In the genomic region with DNA sequence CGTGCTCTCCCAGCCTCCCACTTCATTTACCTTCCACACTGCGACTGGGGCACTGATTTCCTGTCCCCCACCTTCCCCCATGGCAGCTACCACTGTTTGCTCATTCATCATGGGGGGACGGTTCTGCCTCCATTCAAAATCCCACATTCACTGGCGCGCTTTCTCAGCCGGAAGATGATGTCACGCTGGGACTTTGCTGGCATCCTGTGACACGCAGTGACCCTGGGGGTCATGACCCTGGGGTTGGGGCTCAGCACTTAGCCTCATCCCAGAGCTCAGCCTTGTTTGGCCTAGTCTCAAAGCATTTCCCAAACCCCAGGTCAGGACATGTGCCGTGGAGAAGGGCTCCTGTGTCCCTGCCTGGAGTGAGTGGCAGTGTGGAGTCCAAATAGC, we compare ENCODE assay signal across 17 cellular contexts. TPM values are rescaled to one million over a fixed set of nuclear protein-coding genes. Genes with fewer than 3 reads are reported as not detected.
DNase-seq lines count a peak whose midpoint lies in the region; ATAC-seq and TF ChIP-seq lines count a peak whose summit lies in the region.
"Had no signal": no experiment of that assay in that cellular context is flagged by ENCODE, and none has a peak within 500 bp of the region (broad histone marks: within the 10 kb centered on the region; RNA-seq: fewer than 3 reads in every experiment).

No MANE protein-coding gene starts in this region.

- no peak overlapping the region for H3K4ac ChIP-seq in neuronal stem cell (ENCODE audit: low read length)

- H2BK5ac ChIP-seq in neuronal stem cell (ENCODE audit: low read length) = no peak overlapping the region

- H3K27ac ChIP-seq in neuronal stem cell (replicated peaks; ENCODE audit: low read length) = no peak overlapping the region
- H3K27ac ChIP-seq: HL-60 had no signal

- H3K36me3 ChIP-seq in neuronal stem cell (replicated peaks in 1 of 2; ENCODE audit: control insufficient read depth in 2 of 2, insufficient read depth in 2 of 2, low read length in 2 of 2) = no peaks in the 10 kb centered on the region

- no peaks in the 10 kb centered on the region for H3K9me3 ChIP-seq in neuronal stem cell (replicated peaks in 1 of 2; ENCODE audit: control insufficient read depth in 2 of 2, insufficient read depth in 1 of 2, low read depth in 1 of 2, low read length in 2 of 2)

- no peak for TF ChIP-seq CTCF in natural killer cell (IDR thresholded peaks at IDR 0.05)

- H3K79me1 ChIP-seq in neuronal stem cell (ENCODE audit: low read depth, low read length) = no peaks in the 10 kb centered on the region

- intact Hi-C loops in natural killer cell (cut with micrococcal nuclease) = no loop called here

- H3K23ac ChIP-seq in neuronal stem cell (ENCODE audit: low read depth, low read length, poor library complexity) = peak overlapping the region; percentile 23

- no peak overlapping the region for H2AK5ac ChIP-seq in neuronal stem cell (ENCODE audit: low read depth, low read length)

- no peak overlapping the region for H2BK15ac ChIP-seq in neuronal stem cell (ENCODE audit: low read length)

- H3K4me2 ChIP-seq in neuronal stem cell (ENCODE audit: insufficient read depth, low read length, poor library complexity, severe bottlenecking) = no peak overlapping the region

- no peaks in the 10 kb centered on the region for H3K27me3 Mint-ChIP-seq in central memory CD8-positive, alpha-beta T cell
- no peaks in the 10 kb centered on the region for H3K27me3 Mint-ChIP-seq in natural killer cell (ENCODE audit: low read depth in 2 of 2)
- H3K27me3 Mint-ChIP-seq: CD4-positive, alpha-beta T cell had no signal

- peaks cover 29% of the 10 kb centered on the region for H3K4me1 Mint-ChIP-seq in central memory CD8-positive, alpha-beta T cell
- H3K4me1 Mint-ChIP-seq in natural killer cell = peaks cover 27 to 48% of the 10 kb centered on the region in 2 donors

- H3K4me3 ChIP-seq in neuronal stem cell (ENCODE audit: low read length in 2 of 2) = no peak overlapping the region

- H4K91ac ChIP-seq in neuronal stem cell (ENCODE audit: low read depth, low read length, poor library complexity) = no peak overlapping the region

- H3K14ac ChIP-seq in neuronal stem cell (ENCODE audit: low read length) = no peak overlapping the region

- peak; percentile 1 for TF ChIP-seq POLR2A in GM15510 (IDR thresholded peaks at IDR 0.05; ENCODE audit: borderline replicate concordance, extremely low read depth, insufficient read length)

- H3K4me1 ChIP-seq in neuronal stem cell (ENCODE audit: control insufficient read depth in 2 of 2, insufficient read depth in 1 of 2, low read depth in 1 of 2, low read length in 2 of 2) = peaks cover 10 to 12% of the 10 kb centered on the region in 2 donors

- peaks cover 18% of the 10 kb centered on the region for H3K36me3 Mint-ChIP-seq in central memory CD8-positive, alpha-beta T cell (ENCODE audit: insufficient read depth)
- H3K36me3 Mint-ChIP-seq in natural killer cell = no peaks in the 10 kb centered on the region

- no CpG with 5 or more reads among the region's 9 CpGs for WGBS in neuronal stem cell (ENCODE audit: extremely low coverage in 2 of 2, insufficient read length in 2 of 2, insufficient replicate concordance in 1 of 2), 2 donors

- no peak overlapping the region for H2BK12ac ChIP-seq in neuronal stem cell (ENCODE audit: low read length)

- H2AFZ ChIP-seq in neuronal stem cell (ENCODE audit: low read length) = peak overlapping the region; percentile 61

- ATAC-seq in central memory CD8-positive, alpha-beta T cell (replicated peaks; ENCODE audit: extremely low read depth, poor library complexity, severe bottlenecking) = no peak
- ATAC-seq in natural killer cell = no peak
- ATAC-seq: HCT116 had no signal

- peak overlapping the region; percentile 55 for H3K18ac ChIP-seq in neuronal stem cell (ENCODE audit: low read length)

- peaks cover 0 to 7% (median 0%) of the 10 kb centered on the region in 3 experiments for H3K27me3 ChIP-seq in neuronal stem cell (ENCODE audit: control insufficient read depth in 3 of 3, insufficient read depth in 3 of 3, low read depth in 1 of 3, low read length in 3 of 3)

- DNase-seq in central memory CD8-positive, alpha-beta T cell (ENCODE audit: low spot score in 2 of 2) = no peak
- DNase-seq in natural killer cell = no peak
- no peak for DNase-seq in neuronal stem cell (ENCODE audit: low spot score)
- DNase-seq in DMS79 treated with DMSO at 0.1 percent for 48 hours (lab: John Stamatoyannopoulos, UW) = no peak
- no peak for DNase-seq in SHP77 treated with DMSO at 0.1 percent for 48 hours (lab: John Stamatoyannopoulos, UW)
- no peak for DNase-seq in stimulated activated naive CD4-positive, alpha-beta T cell (lab: John Stamatoyannopoulos, UW)
- DNase-seq in foreskin melanocyte = no peak
- DNase-seq: ACHN; C1 segment of cervical spinal cord; Calu3; CD4-positive, alpha-beta T cell; DMS153; DND-41; GDM1 had no signal

- no peak overlapping the region for H2BK120ac ChIP-seq in neuronal stem cell (ENCODE audit: low read depth, low read length)

- no peak overlapping the region for H3K4me3 Mint-ChIP-seq in central memory CD8-positive, alpha-beta T cell
- no peak overlapping the region for H3K4me3 Mint-ChIP-seq in natural killer cell
- H3K4me3 Mint-ChIP-seq: CD4-positive, alpha-beta T cell had no signal

- no peak overlapping the region for H4K8ac ChIP-seq in neuronal stem cell (ENCODE audit: low read depth, low read length)

- peak overlapping the region; percentile 80 for H3K27ac Mint-ChIP-seq in central memory CD8-positive, alpha-beta T cell (ENCODE audit: low read depth)
- H3K27ac Mint-ChIP-seq in natural killer cell = peak overlapping the region; percentile 46 to 74

- H3K9me3 Mint-ChIP-seq in central memory CD8-positive, alpha-beta T cell = no peaks in the 10 kb centered on the region
- no peaks in the 10 kb centered on the region for H3K9me3 Mint-ChIP-seq in natural killer cell
- H3K9me3 Mint-ChIP-seq: CD4-positive, alpha-beta T cell had no signal

- no peak overlapping the region for H3K9ac ChIP-seq in neuronal stem cell (ENCODE audit: low read depth, low read length, poor library complexity)

RNA-seq across cellular contexts. Expression of gene KCNAB2, which starts 0.6 kb away (rescaled TPM):
- total RNA-seq in natural killer cell = 100 to 1,000 TPM; 387 to 749 (median 430) TPM
- 5.4 TPM for polyA plus RNA-seq in neuronal stem cell (2013, experiment 1 of 2)
- polyA plus RNA-seq in neuronal stem cell (2013, experiment 2 of 2) = 6.0 TPM

RNA-seq across cellular contexts. Expression of gene NPHP4, which starts 52.9 kb away (rescaled TPM):
- total RNA-seq in natural killer cell = 10 to 100 TPM in 2 of 3 donors, 1 to 10 TPM in 1; 6.3 to 14.7 (median 10.1) TPM
- 9.7 TPM for polyA plus RNA-seq in neuronal stem cell (2013, experiment 1 of 2)
- 9.5 TPM for polyA plus RNA-seq in neuronal stem cell (2013, experiment 2 of 2)
